Comparison of ENCODE assay signal across 23 cellular contexts in genomic region chr13:46899801-46900200, GRCh38. TPM values are rescaled to one million over a fixed set of nuclear protein-coding genes. Genes with fewer than 3 reads are reported as not detected.
DNase-seq lines count a peak whose midpoint lies in the region; FAIRE-seq and TF ChIP-seq lines count a peak whose summit lies in the region.
"Had no signal": no experiment of that assay in that cellular context is flagged by ENCODE, and none has a peak within 500 bp of the region (broad histone marks: within the 10 kb centered on the region; RNA-seq: fewer than 3 reads in every experiment).

No MANE protein-coding gene starts in this region.

- no peak overlapping the region for H3K27ac ChIP-seq in adrenal gland
- H3K27ac ChIP-seq in A673 (ENCODE audit: low read depth, low read length, poor library complexity, severe bottlenecking): no peak overlapping the region
- H3K27ac ChIP-seq: BLaER1 treated with 17β-estradiol and CSF1 and Interleukin-3, amounts not matched to agents 10 nM and 100 nM; HL-60 had no signal

- H3K9me3 ChIP-seq in adrenal gland (replicated peaks in 1 of 3) (no peaks in the 10 kb centered on the region), A673 (ENCODE audit: low read depth, low read length, poor library complexity, severe bottlenecking) (no peaks in the 10 kb centered on the region)
- H3K9me3 ChIP-seq: BLaER1 treated with 17β-estradiol and CSF1 and Interleukin-3, amounts not matched to agents 10 nM and 100 nM; Caco-2 had no signal

- 75 to 94% (median 85%) methylated on average over 5 of the region's 5 CpGs for WGBS in adrenal gland, 4 donors

- no peak for FAIRE-seq in H54 (lab: Jason Lieb, UNC)
- FAIRE-seq: GM12891, RCC 7860 had no signal

- H3K9me3 Mint-ChIP-seq in brain (no peaks in the 10 kb centered on the region), mesothelial cell of epicardium (no peaks in the 10 kb centered on the region)

- H3K27me3 Mint-ChIP-seq in brain (peaks cover 3% of the 10 kb centered on the region), mesothelial cell of epicardium (ENCODE audit: low read depth) (peaks cover 7% of the 10 kb centered on the region)

- no peak overlapping the region for H3K4me3 ChIP-seq in adrenal gland
- no peak overlapping the region for H3K4me3 ChIP-seq in A673 (ENCODE audit: low read depth, low read length, poor library complexity, severe bottlenecking)
- H3K4me3 ChIP-seq: BLaER1 treated with 17β-estradiol and CSF1 and Interleukin-3, amounts not matched to agents 10 nM and 100 nM had no signal

- H3K27me3 ChIP-seq in adrenal gland: no peaks in the 10 kb centered on the region
- no peaks in the 10 kb centered on the region for H3K27me3 ChIP-seq in A673 (replicated peaks; ENCODE audit: insufficient read depth, low read depth, low read length, poor library complexity)
- H3K27me3 ChIP-seq: BLaER1 treated with 17β-estradiol and CSF1 and Interleukin-3, amounts not matched to agents 10 nM and 100 nM had no signal

- H3K4me1 ChIP-seq in adrenal gland (replicated peaks in 1 of 2) (no peaks in the 10 kb centered on the region), A673 (ENCODE audit: insufficient read depth, low read length, poor library complexity, severe bottlenecking) (peaks cover 16% of the 10 kb centered on the region)
- H3K4me1 ChIP-seq: Caco-2 had no signal

- TF ChIP-seq POLR2A in adrenal gland (IDR thresholded peaks at IDR 0.05) (no peak), H54 (IDR thresholded peaks at IDR 0.05; ENCODE audit: low read depth, low read length) (no peak)

- DNase-seq in Ammon's horn (ENCODE audit: low spot score) (peak; percentile 64), hypothalamus (lab: John Stamatoyannopoulos, UW) (peak in 27 of 51 donors; percentile 3 to 64 (median 24)), occipital lobe (lab: John Stamatoyannopoulos, UW) (peak; percentile 22), adrenal gland (no peak), A673 (ENCODE audit: low spot score) (no peak), mesothelial cell of epicardium (ENCODE audit: low spot score in 2 of 2, unreplicated experiment in 2 of 2) (no peak), H54 (ENCODE audit: insufficient read length, low spot score) (no peak)
- DNase-seq: 8988T, Caco-2, GDM1, GOT3, NCI-H1092, NCI-H1436, NCI-H187, NCI-H524 treated with DMSO at 0.1 percent for 48 hours, NCI-H774, SIG-M5 had no signal

- intact Hi-C loops in adrenal gland (cut with DNase I) (no loop called here), A673 (cut with micrococcal nuclease; ENCODE audit: unreplicated experiment) (no loop called here)

- TF ChIP-seq CTCF in brain (conservative IDR thresholded peaks at IDR 0.05) (no peak), adrenal gland (IDR thresholded peaks at IDR 0.05) (no peak), A673 (conservative IDR thresholded peaks at IDR 0.05; ENCODE audit: low read depth, low read length) (no peak), mesothelial cell of epicardium (IDR thresholded peaks at IDR 0.05; ENCODE audit: unreplicated experiment) (no peak)

- H3K4me3 Mint-ChIP-seq in brain (no peak overlapping the region), mesothelial cell of epicardium (no peak overlapping the region)
- H3K4me3 Mint-ChIP-seq: CD4-positive, alpha-beta memory T cell had no signal

- BruUV-seq in A673 (replicated peaks; lab: Mats Ljungman, UMichigan): no TSS peak

- POLR2A ChIA-PET in A673 (lab: Charles Lee; ENCODE audit: low non-redundant PET): no interaction called here

- H3K36me3 ChIP-seq in adrenal gland (replicated peaks in 1 of 2) (no peaks in the 10 kb centered on the region), A673 (ENCODE audit: insufficient read depth, low read length, poor library complexity, severe bottlenecking) (no peaks in the 10 kb centered on the region)
- H3K36me3 ChIP-seq: BLaER1 treated with 17β-estradiol and CSF1 and Interleukin-3, amounts not matched to agents 10 nM and 100 nM had no signal

- H3K4me1 Mint-ChIP-seq in brain (peaks cover 40% of the 10 kb centered on the region), mesothelial cell of epicardium (peaks cover 29% of the 10 kb centered on the region)

- peak overlapping the region in 3 of 5 experiments; percentile 10 to 30 (median 22) for H3K27ac Mint-ChIP-seq in brain
- no peak overlapping the region for H3K27ac Mint-ChIP-seq in mesothelial cell of epicardium
- H3K27ac Mint-ChIP-seq: CD4-positive, alpha-beta memory T cell had no signal

- CTCF ChIA-PET in A673 (lab: Charles Lee): no interaction called here

- no peaks in the 10 kb centered on the region for H3K36me3 Mint-ChIP-seq in brain
- no peaks in the 10 kb centered on the region for H3K36me3 Mint-ChIP-seq in mesothelial cell of epicardium
- H3K36me3 Mint-ChIP-seq: CD4-positive, alpha-beta memory T cell had no signal

RNA-seq across cellular contexts. Expression of gene HTR2A, which starts 2.9 kb away (rescaled TPM):
- 1.8 TPM for polyA plus RNA-seq in brain (ENCODE audit: insufficient read depth, low read depth, low replicate concordance)
- 9.2 TPM for total RNA-seq in occipital lobe
- total RNA-seq in adrenal gland: under 1 TPM in 2 of 8 donors, not detected in 6; 0.13 to 0.38 TPM
- polyA plus RNA-seq in adrenal gland: under 1 TPM; 0.08 to 0.34 (median 0.24) TPM
- total RNA-seq in A673 (2021): not detected in 2 replicates
- total RNA-seq in mesothelial cell of epicardium: 0.47 to 0.83 TPM (median 0.53 TPM) in 3 replicates
- total RNA-seq: Caco-2; CD4-positive, alpha-beta memory T cell had no signal
- polyA plus RNA-seq: CD4-positive, alpha-beta memory T cell had no signal

Comparison
In these comparisons a context has a peak if more than half of its experiments do, and no peak if none do; other contexts are left out.
1. DNase-seq: peak in Ammon's horn (single experiment), hypothalamus (27 of 51) and occipital lobe (single experiment); none in adrenal gland (0 of 7), A673 (single experiment), mesothelial cell of epicardium (0 of 2) and H54 (single experiment).